ENCODE assay signal across 20 cellular contexts in the genomic region with DNA sequence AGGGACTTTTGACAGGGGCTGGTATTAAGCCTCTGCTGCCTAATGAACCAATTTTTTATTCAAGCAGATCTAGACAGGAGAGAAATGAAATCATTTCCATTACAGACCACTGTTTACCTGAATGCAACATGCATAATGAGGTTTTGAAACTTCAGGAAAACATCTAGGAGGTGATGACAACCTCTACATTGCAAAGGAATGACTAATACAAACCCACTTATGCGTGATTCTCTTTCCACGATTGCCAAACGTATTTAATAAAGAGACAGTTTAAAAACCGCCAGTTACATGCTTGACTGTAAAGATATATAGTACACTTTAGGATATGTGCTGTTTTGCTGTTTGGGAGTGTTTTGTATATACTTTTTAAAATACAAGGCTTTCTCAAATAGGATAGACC.
"Had no signal": no experiment of that assay in that cellular context is flagged by ENCODE, and none has a peak within 500 bp of the region (broad histone marks: within the 10 kb centered on the region; RNA-seq: fewer than 3 reads in every experiment).

No MANE protein-coding gene starts in this region.

- H2AFZ ChIP-seq: parathyroid adenoma had no signal

- DNase-seq: activated CD4-positive, alpha-beta T cell treated with anti-CD3 and anti-CD28 coated beads for 48 hours; activated CD4-positive, CD25-positive, alpha-beta regulatory T cell; activated CD8-positive, alpha-beta T cell treated with anti-CD3 and anti-CD28 coated beads for 36 hours; activated naive CD4-positive, alpha-beta T cell; activated naive CD8-positive, alpha-beta T cell treated with anti-CD3 and anti-CD28 coated beads for 36 hours; activated T-cell treated with anti-CD3 and anti-CD28 coated beads, Interleukin-2, amount 50 U/mL, for 1 hour; amygdala; body of pancreas; cortex of kidney; left colon; lower lobe of right lung; natural killer cell; stimulated activated naive B cell treated with anti-CD40 and anti-IgM and Interleukin-4, amounts not matched to agents 10 μg/mL and 1 μg/mL and 100 μg/mL, for 72 hours; T-helper 1 cell; T-helper 9 cell; uterus had no signal

- H3K4me1 ChIP-seq: body of pancreas, lower lobe of right lung, parathyroid adenoma, uterus had no signal

- ATAC-seq: activated CD8-positive, alpha-beta T cell treated with anti-CD3 and anti-CD28 coated beads for 36 hours; activated T-helper 17 cell treated with anti-CD3 and anti-CD28 coated beads, Interleukin-2, amount 50 U/mL, for 72 hours; body of pancreas; esophagus mucosa; left colon; lower lobe of right lung; natural killer cell; stimulated activated naive B cell treated with anti-CD40 and anti-IgM and Interleukin-4, amounts not matched to agents 10 μg/mL and 1 μg/mL and 100 μg/mL, for 72 hours had no signal

- H3K36me3 ChIP-seq: lower lobe of right lung, thoracic aorta, uterus had no signal

- H3K27ac ChIP-seq: body of pancreas, lower lobe of right lung, parathyroid adenoma, thoracic aorta, uterus had no signal

- H3K27me3 ChIP-seq: body of pancreas, uterus had no signal

- H3K9ac ChIP-seq: parathyroid adenoma had no signal

- H3K4me3 ChIP-seq: body of pancreas, lower lobe of right lung, thoracic aorta, uterus had no signal

- H3K9me3 ChIP-seq: body of pancreas, lower lobe of right lung, thoracic aorta, uterus had no signal
